In genomic region chr3:134854285-134854684, GRCh38 we compare ENCODE assay signal across 19 cellular contexts. TPM values are rescaled to one million over a fixed set of nuclear protein-coding genes. Genes with fewer than 3 reads are reported as not detected.
DNase-seq lines count a peak whose midpoint lies in the region; ATAC-seq lines count a peak whose summit lies in the region.
"Had no signal": no experiment of that assay in that cellular context is flagged by ENCODE, and none has a peak within 500 bp of the region (broad histone marks: within the 10 kb centered on the region; RNA-seq: fewer than 3 reads in every experiment).

No MANE protein-coding gene starts in this region.

- H3K27me3 Mint-ChIP-seq in naive B cell = no peaks in the 10 kb centered on the region

- in situ Hi-C loops in G401 (cut with HindIII; ENCODE audit: low sequenced_read_pairs) = no loop called here

- peak overlapping the region in 4 of 6 donors; percentile 42 to 86 (median 70) for H3K27ac Mint-ChIP-seq in naive B cell

- no peak overlapping the region for H3K4me3 Mint-ChIP-seq in naive B cell

- H3K4me1 Mint-ChIP-seq in naive B cell = peaks cover 21 to 31% (median 22%) of the 10 kb centered on the region in 3 donors

- H3K36me3 Mint-ChIP-seq in naive B cell = no peaks in the 10 kb centered on the region
- H3K36me3 Mint-ChIP-seq: IgD-negative memory B cell had no signal

- no peaks in the 10 kb centered on the region for H3K9me3 Mint-ChIP-seq in naive B cell
- H3K9me3 Mint-ChIP-seq: IgD-negative memory B cell had no signal

- ATAC-seq in naive B cell (ENCODE audit: low read depth in 2 of 2) (no peak), GM18519 (IDR thresholded peaks at IDR 0.05; ENCODE audit: low FRiP score, unreplicated experiment) (no peak), HG02798 (IDR thresholded peaks at IDR 0.05; ENCODE audit: poor library complexity, unreplicated experiment) (no peak)
- ATAC-seq: Right ventricle myocardium inferior had no signal

- DNase-seq in G401 (ENCODE audit: low spot score) = peak; percentile 74
- peak; percentile 1 for DNase-seq in NCI-H82 treated with DMSO at 0.1 percent for 48 hours (lab: John Stamatoyannopoulos, UW; ENCODE audit: unreplicated experiment)
- peak; percentile 65 for DNase-seq in cerebellar cortex (ENCODE audit: low spot score)
- no peak for DNase-seq in naive B cell
- no peak for DNase-seq in stimulated activated CD4-positive, alpha-beta T cell treated with anti-CD3 and anti-CD28 coated beads, Interleukin-12 subunit alpha, Interleukin-12 subunit beta, amount 100 ng/mL, for 4 hours
- DNase-seq in SKM-1 (lab: John Stamatoyannopoulos, UW; ENCODE audit: unreplicated experiment) = no peak
- DNase-seq: DMS79, Kasumi-1, MM.1S, NCI-H1694 treated with DMSO at 0.1 percent for 48 hours, NCI-H2107, NCI-H2227 treated with DMSO at 0.1 percent for 48 hours, NCI-H524, Peyer's patch had no signal

RNA-seq across cellular contexts. Expression of gene EPHB1, which starts 59.2 kb away (rescaled TPM):
- not detected in 2 replicates for total RNA-seq in G401 (2014; rRNA removed; shearing (Covaris generic))
- polyA plus RNA-seq in naive B cell (ENCODE audit: low read depth in 6 of 6) = not detected
- total RNA-seq: SK-MEL-5 had no signal

Comparison
In these comparisons a context has a peak if more than half of its experiments do, and no peak if none do; other contexts are left out.
1. DNase-seq: peak in G401 (single experiment), NCI-H82 treated with DMSO at 0.1 percent for 48 hours (single experiment) and cerebellar cortex (single experiment); none in naive B cell (single experiment), stimulated activated CD4-positive, alpha-beta T cell treated with anti-CD3 and anti-CD28 coated beads, Interleukin-12 subunit alpha, Interleukin-12 subunit beta, amount 100 ng/mL, for 4 hours (single experiment) and SKM-1 (single experiment).